In the genomic region with DNA sequence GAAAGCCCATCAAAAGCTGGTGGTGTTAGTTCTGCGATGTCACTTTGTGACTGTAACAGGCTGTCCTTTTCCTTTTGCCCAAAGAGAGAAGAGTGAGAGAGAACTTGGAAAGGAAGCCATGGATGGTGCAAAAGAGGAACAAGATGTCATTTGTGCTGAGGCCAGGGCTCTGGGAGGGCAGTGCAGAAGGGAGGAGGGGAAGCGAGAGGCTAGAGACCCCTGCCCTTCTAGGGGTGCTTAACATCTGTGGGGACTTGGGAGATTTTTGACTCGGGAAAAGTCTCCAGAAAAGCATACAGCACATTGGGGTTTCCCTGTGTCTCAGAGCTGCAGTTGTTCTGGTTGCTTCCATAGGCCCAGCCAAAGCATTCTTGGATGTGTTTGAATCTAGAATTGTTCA, we compare ENCODE assay signal across 22 cellular contexts. TPM values are rescaled to one million over a fixed set of nuclear protein-coding genes. Genes with fewer than 3 reads are reported as not detected.
"Had no signal": no experiment of that assay in that cellular context is flagged by ENCODE, and none has a peak within 500 bp of the region (broad histone marks: within the 10 kb centered on the region; RNA-seq: fewer than 3 reads in every experiment).

No MANE protein-coding gene starts in this region.

- H3K36me3 Mint-ChIP-seq: T-cell had no signal

- H3K27ac Mint-ChIP-seq: activated CD4-positive, alpha-beta memory T cell treated with anti-CD3 and anti-CD28 coated beads, Interleukin-2, amount 10 ng/mL, durations not matched to agents 7 days and 5 days; activated CD4-positive, alpha-beta T cell treated with anti-CD3 and anti-CD28 coated beads for 36 hours; activated naive CD4-positive, alpha-beta T cell treated with anti-CD3 and anti-CD28 coated beads, Interleukin-2, amount 50 U/mL, for 24 hours; T-cell had no signal

- H3K4me3 ChIP-seq: ascending aorta, body of pancreas had no signal

- H3K9me3 Mint-ChIP-seq: central memory CD8-positive, alpha-beta T cell had no signal

- H3K4me1 Mint-ChIP-seq: activated CD4-positive, alpha-beta T cell treated with anti-CD3 and anti-CD28 coated beads for 36 hours; activated naive CD4-positive, alpha-beta T cell treated with anti-CD3 and anti-CD28 coated beads, Interleukin-2, amount 50 U/mL, for 24 hours; central memory CD8-positive, alpha-beta T cell; T-cell had no signal

- H3K27me3 ChIP-seq: ascending aorta, body of pancreas had no signal

- DNase-seq: activated CD4-positive, alpha-beta memory T cell treated with anti-CD3 and anti-CD28 coated beads, Interleukin-2, amount 10 ng/mL, durations not matched to agents 7 days and 5 days; activated CD4-positive, alpha-beta T cell treated with anti-CD3 and anti-CD28 coated beads for 36 hours; activated CD4-positive, alpha-beta T cell treated with anti-CD3 and anti-CD28 coated beads, Interleukin-2, amount 50 U/mL, for 1 hour; activated CD8-positive, alpha-beta memory T cell treated with anti-CD3 and anti-CD28 coated beads, Interleukin-2, amount 50 U/mL, for 48 hours; activated T-cell treated with anti-CD3 and anti-CD28 coated beads, Interleukin-2, amount 50 U/mL, for 1 hour; body of pancreas; MM.1S; NCI-H1105 treated with DMSO at 0.1 percent for 48 hours; NCI-H1436 treated with DMSO at 0.1 percent for 48 hours; NCI-H187; NCI-H2081; NCI-H446; NCI-H524; SIG-M5; T-helper 2 cell; T1000 had no signal

- H3K27ac ChIP-seq: ascending aorta, body of pancreas, VCaP had no signal

- H3K9me3 ChIP-seq: ascending aorta, body of pancreas had no signal

- H3K36me3 ChIP-seq: ascending aorta had no signal

- H3K4me3 Mint-ChIP-seq: activated CD4-positive, alpha-beta memory T cell treated with anti-CD3 and anti-CD28 coated beads, Interleukin-2, amount 10 ng/mL, durations not matched to agents 7 days and 5 days; activated CD4-positive, alpha-beta T cell treated with anti-CD3 and anti-CD28 coated beads for 36 hours; activated naive CD4-positive, alpha-beta T cell treated with anti-CD3 and anti-CD28 coated beads, Interleukin-2, amount 50 U/mL, for 24 hours; central memory CD8-positive, alpha-beta T cell; T-cell had no signal

- H3K4me1 ChIP-seq: ascending aorta, body of pancreas had no signal

RNA-seq across cellular contexts. Expression of gene ZBTB7C, which starts 49.6 kb away (rescaled TPM):
- total RNA-seq: activated CD4-positive, alpha-beta T cell treated with anti-CD3 and anti-CD28 coated beads for 36 hours; OCI-LY7 had no signal
